Comparison of ENCODE assay signal across 1 cellular context in the genomic region with DNA sequence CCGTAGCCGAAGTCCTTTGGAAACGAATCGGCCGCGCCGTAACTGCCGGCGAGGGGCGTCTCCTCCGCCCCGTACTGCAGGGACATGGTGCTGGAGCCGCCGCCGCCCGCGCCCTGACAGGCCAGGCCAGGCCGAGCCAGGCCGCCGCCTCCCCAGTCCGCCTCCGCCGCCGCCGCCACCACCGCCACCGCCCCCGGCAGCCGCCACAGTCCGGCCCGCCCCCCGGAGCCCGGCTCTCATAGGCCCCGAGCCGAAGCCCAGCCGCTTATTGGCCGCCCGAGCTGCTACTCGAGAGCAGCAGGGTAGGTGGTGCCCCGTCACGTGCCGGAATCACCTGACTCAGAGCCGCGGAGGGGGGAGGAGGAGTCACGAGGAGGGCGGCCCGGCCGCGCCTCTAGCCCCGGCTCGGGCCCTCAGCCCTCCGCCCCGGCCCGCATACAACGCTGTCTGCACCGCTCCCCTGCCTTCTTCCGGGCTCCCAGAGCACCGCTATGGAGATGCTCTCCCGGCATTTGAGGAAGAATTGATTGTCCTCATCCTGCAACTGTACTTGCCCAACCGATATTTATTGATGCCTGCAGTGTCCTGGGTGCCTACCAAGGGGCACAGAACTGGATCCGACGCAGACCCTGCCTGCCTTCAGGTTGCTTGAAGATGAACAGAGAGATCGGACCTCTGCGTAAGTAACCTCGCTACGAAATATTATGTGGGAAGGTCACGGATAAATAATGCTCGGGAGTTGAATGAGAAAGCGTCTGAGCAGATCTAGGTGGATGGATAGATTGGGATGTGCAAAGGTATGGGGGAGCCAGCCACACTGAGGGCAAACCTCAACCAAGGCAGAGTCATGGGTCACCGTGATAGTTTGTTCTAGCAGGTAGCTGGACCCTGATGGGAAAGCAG.
TF ChIP-seq lines count a peak whose summit lies in the region.

A gene with protein sequence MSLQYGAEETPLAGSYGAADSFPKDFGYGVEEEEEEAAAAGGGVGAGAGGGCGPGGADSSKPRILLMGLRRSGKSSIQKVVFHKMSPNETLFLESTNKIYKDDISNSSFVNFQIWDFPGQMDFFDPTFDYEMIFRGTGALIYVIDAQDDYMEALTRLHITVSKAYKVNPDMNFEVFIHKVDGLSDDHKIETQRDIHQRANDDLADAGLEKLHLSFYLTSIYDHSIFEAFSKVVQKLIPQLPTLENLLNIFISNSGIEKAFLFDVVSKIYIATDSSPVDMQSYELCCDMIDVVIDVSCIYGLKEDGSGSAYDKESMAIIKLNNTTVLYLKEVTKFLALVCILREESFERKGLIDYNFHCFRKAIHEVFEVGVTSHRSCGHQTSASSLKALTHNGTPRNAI (minus strand): TSS at position 212 of the 903 bp plus-strand sequence. CDS start 126 bp downstream, at position 86.

TF ChIP-seq in HepG2, 621 proteins besides CTCF, POLR2A, EP300 and RAD21 (continued from another document and continues in another):
- TF ChIP-seq IRX3 (CRISPR knock-in tag; IDR thresholded peaks at IDR 0.05; ENCODE audit: borderline replicate concordance, low read depth) (0 out of 2 replicates have a peak, but pooled peaks have one; percentile 31), ZNF879 (CRISPR knock-in tag; IDR thresholded peaks at IDR 0.05) (no peak), SMAD1 (CRISPR knock-in tag; IDR thresholded peaks at IDR 0.05; ENCODE audit: borderline replicate concordance, low read depth) (no peak), NFATC3 (CRISPR knock-in tag; IDR thresholded peaks at IDR 0.05) (0 out of 2 replicates have a peak, but pooled peaks have one; percentile 69), ZNF10 (CRISPR knock-in tag; IDR thresholded peaks at IDR 0.05; ENCODE audit: borderline replicate concordance, low read depth) (no peak), FOXP1 (IDR thresholded peaks at IDR 0.05) (no peak), FOXP1 (CRISPR knock-in tag; IDR thresholded peaks at IDR 0.05) (no peak), ZBTB20 (CRISPR knock-in tag; IDR thresholded peaks at IDR 0.05; ENCODE audit: borderline replicate concordance, low read depth) (no peak), ZNF614 (CRISPR knock-in tag; IDR thresholded peaks at IDR 0.05; ENCODE audit: borderline replicate concordance) (peak; percentile 69; the same call in 1 of the 2 replicates), ZNF777 (CRISPR knock-in tag; IDR thresholded peaks at IDR 0.05) (0 out of 2 replicates have a peak, but pooled peaks have one; percentile 19), HES4 (CRISPR knock-in tag; IDR thresholded peaks at IDR 0.05; ENCODE audit: borderline replicate concordance) (peak; percentile 64), ZNF850 (CRISPR knock-in tag; conservative IDR thresholded peaks at IDR 0.05) (no peak), ATF7 (IDR thresholded peaks at IDR 0.05) (no peak), ATF7 (CRISPR knock-in tag; IDR thresholded peaks at IDR 0.05) (no peak), ZNF274 (CRISPR knock-in tag; IDR thresholded peaks at IDR 0.05) (no peak; the same call in 1 of the 2 replicates), NCOA2 (CRISPR knock-in tag; IDR thresholded peaks at IDR 0.05) (0 out of 2 replicates have a peak, but pooled peaks have one; percentile 23), ZNF296 (CRISPR knock-in tag; conservative IDR thresholded peaks at IDR 0.05) (no peak), NR2F2 (IDR thresholded peaks at IDR 0.05; ENCODE audit: borderline replicate concordance, low read depth) (no peak), ATAD3A (CRISPR knock-in tag; IDR thresholded peaks at IDR 0.05) (no peak), RBM22 (optimal IDR thresholded peaks at IDR 0.05; ENCODE audit: low read length) (no peak), ZFAT (CRISPR knock-in tag; conservative IDR thresholded peaks at IDR 0.05) (no peak), ZNF143 (CRISPR knock-in tag; IDR thresholded peaks at IDR 0.05) (0 out of 2 replicates have a peak, but pooled peaks have one; percentile 33), ZNF263 (CRISPR knock-in tag; IDR thresholded peaks at IDR 0.05) (0 out of 2 replicates have a peak, but pooled peaks have one; percentile 42), KLF13 (CRISPR knock-in tag; IDR thresholded peaks at IDR 0.05) (no peak), HOXD1 (CRISPR knock-in tag; IDR thresholded peaks at IDR 0.05) (0 out of 2 replicates have a peak, but pooled peaks have one; percentile 22), TEAD2 (CRISPR knock-in tag; IDR thresholded peaks at IDR 0.05) (no peak), ZNF530 (CRISPR knock-in tag; IDR thresholded peaks at IDR 0.05; ENCODE audit: low read depth) (no peak), CEBPG (CRISPR knock-in tag; IDR thresholded peaks at IDR 0.05) (no peak), NFIB (CRISPR knock-in tag; IDR thresholded peaks at IDR 0.05; ENCODE audit: borderline replicate concordance) (no peak), SMARCC2 (IDR thresholded peaks at IDR 0.05) (no peak), SOX13 (IDR thresholded peaks at IDR 0.05) (peak; percentile 74), SOX13 (CRISPR knock-in tag; conservative IDR thresholded peaks at IDR 0.05 in 1 of 2, IDR thresholded peaks at IDR 0.05 in 1 of 2) (peak in 1 of 2 experiments; percentile 60; a peak in 2 of 4 replicates), ZNF761 (CRISPR knock-in tag; conservative IDR thresholded peaks at IDR 0.05) (no peak), ZNF430 (CRISPR knock-in tag; IDR thresholded peaks at IDR 0.05) (peak; percentile 11; the same call in 1 of the 2 replicates), ZNF678 (CRISPR knock-in tag; IDR thresholded peaks at IDR 0.05) (no peak)
- TF ChIP-seq, protein P1, sequence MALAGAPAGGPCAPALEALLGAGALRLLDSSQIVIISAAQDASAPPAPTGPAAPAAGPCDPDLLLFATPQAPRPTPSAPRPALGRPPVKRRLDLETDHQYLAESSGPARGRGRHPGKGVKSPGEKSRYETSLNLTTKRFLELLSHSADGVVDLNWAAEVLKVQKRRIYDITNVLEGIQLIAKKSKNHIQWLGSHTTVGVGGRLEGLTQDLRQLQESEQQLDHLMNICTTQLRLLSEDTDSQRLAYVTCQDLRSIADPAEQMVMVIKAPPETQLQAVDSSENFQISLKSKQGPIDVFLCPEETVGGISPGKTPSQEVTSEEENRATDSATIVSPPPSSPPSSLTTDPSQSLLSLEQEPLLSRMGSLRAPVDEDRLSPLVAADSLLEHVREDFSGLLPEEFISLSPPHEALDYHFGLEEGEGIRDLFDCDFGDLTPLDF (CRISPR knock-in tag; IDR thresholded peaks at IDR 0.05) = no peak
- TF ChIP-seq, protein P2, sequence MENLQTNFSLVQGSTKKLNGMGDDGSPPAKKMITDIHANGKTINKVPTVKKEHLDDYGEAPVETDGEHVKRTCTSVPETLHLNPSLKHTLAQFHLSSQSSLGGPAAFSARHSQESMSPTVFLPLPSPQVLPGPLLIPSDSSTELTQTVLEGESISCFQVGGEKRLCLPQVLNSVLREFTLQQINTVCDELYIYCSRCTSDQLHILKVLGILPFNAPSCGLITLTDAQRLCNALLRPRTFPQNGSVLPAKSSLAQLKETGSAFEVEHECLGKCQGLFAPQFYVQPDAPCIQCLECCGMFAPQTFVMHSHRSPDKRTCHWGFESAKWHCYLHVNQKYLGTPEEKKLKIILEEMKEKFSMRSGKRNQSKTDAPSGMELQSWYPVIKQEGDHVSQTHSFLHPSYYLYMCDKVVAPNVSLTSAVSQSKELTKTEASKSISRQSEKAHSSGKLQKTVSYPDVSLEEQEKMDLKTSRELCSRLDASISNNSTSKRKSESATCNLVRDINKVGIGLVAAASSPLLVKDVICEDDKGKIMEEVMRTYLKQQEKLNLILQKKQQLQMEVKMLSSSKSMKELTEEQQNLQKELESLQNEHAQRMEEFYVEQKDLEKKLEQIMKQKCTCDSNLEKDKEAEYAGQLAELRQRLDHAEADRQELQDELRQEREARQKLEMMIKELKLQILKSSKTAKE (CRISPR knock-in tag; IDR thresholded peaks at IDR 0.05; ENCODE audit: borderline replicate concordance) = no peak
- TF ChIP-seq, protein P3, sequence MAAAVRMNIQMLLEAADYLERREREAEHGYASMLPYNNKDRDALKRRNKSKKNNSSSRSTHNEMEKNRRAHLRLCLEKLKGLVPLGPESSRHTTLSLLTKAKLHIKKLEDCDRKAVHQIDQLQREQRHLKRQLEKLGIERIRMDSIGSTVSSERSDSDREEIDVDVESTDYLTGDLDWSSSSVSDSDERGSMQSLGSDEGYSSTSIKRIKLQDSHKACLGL (CRISPR knock-in tag; IDR thresholded peaks at IDR 0.05) = peak; percentile 62
- TF ChIP-seq, protein P4, sequence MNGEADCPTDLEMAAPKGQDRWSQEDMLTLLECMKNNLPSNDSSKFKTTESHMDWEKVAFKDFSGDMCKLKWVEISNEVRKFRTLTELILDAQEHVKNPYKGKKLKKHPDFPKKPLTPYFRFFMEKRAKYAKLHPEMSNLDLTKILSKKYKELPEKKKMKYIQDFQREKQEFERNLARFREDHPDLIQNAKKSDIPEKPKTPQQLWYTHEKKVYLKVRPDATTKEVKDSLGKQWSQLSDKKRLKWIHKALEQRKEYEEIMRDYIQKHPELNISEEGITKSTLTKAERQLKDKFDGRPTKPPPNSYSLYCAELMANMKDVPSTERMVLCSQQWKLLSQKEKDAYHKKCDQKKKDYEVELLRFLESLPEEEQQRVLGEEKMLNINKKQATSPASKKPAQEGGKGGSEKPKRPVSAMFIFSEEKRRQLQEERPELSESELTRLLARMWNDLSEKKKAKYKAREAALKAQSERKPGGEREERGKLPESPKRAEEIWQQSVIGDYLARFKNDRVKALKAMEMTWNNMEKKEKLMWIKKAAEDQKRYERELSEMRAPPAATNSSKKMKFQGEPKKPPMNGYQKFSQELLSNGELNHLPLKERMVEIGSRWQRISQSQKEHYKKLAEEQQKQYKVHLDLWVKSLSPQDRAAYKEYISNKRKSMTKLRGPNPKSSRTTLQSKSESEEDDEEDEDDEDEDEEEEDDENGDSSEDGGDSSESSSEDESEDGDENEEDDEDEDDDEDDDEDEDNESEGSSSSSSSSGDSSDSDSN (CRISPR knock-in tag; IDR thresholded peaks at IDR 0.05) = no peak; the same call in 1 of the 2 replicates
- TF ChIP-seq, protein P5, sequence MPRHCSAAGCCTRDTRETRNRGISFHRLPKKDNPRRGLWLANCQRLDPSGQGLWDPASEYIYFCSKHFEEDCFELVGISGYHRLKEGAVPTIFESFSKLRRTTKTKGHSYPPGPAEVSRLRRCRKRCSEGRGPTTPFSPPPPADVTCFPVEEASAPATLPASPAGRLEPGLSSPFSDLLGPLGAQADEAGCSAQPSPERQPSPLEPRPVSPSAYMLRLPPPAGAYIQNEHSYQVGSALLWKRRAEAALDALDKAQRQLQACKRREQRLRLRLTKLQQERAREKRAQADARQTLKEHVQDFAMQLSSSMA (CRISPR knock-in tag; IDR thresholded peaks at IDR 0.05) = no peak
- TF ChIP-seq, protein P6, sequence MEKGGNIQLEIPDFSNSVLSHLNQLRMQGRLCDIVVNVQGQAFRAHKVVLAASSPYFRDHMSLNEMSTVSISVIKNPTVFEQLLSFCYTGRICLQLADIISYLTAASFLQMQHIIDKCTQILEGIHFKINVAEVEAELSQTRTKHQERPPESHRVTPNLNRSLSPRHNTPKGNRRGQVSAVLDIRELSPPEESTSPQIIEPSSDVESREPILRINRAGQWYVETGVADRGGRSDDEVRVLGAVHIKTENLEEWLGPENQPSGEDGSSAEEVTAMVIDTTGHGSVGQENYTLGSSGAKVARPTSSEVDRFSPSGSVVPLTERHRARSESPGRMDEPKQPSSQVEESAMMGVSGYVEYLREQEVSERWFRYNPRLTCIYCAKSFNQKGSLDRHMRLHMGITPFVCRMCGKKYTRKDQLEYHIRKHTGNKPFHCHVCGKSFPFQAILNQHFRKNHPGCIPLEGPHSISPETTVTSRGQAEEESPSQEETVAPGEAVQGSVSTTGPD (CRISPR knock-in tag; IDR thresholded peaks at IDR 0.05) = no peak
- TF ChIP-seq, protein P7, sequence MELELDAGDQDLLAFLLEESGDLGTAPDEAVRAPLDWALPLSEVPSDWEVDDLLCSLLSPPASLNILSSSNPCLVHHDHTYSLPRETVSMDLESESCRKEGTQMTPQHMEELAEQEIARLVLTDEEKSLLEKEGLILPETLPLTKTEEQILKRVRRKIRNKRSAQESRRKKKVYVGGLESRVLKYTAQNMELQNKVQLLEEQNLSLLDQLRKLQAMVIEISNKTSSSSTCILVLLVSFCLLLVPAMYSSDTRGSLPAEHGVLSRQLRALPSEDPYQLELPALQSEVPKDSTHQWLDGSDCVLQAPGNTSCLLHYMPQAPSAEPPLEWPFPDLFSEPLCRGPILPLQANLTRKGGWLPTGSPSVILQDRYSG (CRISPR knock-in tag; IDR thresholded peaks at IDR 0.05) = no peak
- TF ChIP-seq, protein P8, sequence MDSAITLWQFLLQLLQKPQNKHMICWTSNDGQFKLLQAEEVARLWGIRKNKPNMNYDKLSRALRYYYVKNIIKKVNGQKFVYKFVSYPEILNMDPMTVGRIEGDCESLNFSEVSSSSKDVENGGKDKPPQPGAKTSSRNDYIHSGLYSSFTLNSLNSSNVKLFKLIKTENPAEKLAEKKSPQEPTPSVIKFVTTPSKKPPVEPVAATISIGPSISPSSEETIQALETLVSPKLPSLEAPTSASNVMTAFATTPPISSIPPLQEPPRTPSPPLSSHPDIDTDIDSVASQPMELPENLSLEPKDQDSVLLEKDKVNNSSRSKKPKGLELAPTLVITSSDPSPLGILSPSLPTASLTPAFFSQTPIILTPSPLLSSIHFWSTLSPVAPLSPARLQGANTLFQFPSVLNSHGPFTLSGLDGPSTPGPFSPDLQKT (CRISPR knock-in tag; IDR thresholded peaks at IDR 0.05; ENCODE audit: borderline replicate concordance) = no peak
